14 cellular contexts compared by ENCODE assay signal in genomic region chr5:172660974-172661373, GRCh38. TPM values are rescaled to one million over a fixed set of nuclear protein-coding genes. Genes with fewer than 3 reads are reported as not detected.
DNase-seq lines count a peak whose midpoint lies in the region; TF ChIP-seq lines count a peak whose summit lies in the region.
"Had no signal": no experiment of that assay in that cellular context is flagged by ENCODE, and none has a peak within 500 bp of the region (broad histone marks: within the 10 kb centered on the region; RNA-seq: fewer than 3 reads in every experiment).

No MANE protein-coding gene starts in this region.

- H3K27ac Mint-ChIP-seq in osteocyte (ENCODE audit: unreplicated experiment) = no peak overlapping the region
- H3K27ac Mint-ChIP-seq: activated naive CD8-positive, alpha-beta T cell; B cell had no signal

- peak overlapping the region; percentile 34 for H2AK5ac ChIP-seq in mesenchymal stem cell (ENCODE audit: low read length, severe bottlenecking)

- TF ChIP-seq POLR2A in breast epithelium (IDR thresholded peaks at IDR 0.05) = no peak

- H3K14ac ChIP-seq in mesenchymal stem cell (ENCODE audit: low read length in 2 of 2) = no peak overlapping the region

- H3K4me2 ChIP-seq in mesenchymal stem cell (ENCODE audit: low read length, poor library complexity, severe bottlenecking) = no peak overlapping the region

- H4K8ac ChIP-seq in mesenchymal stem cell (ENCODE audit: low read length) = peak overlapping the region; percentile 51

- H3K9me3 ChIP-seq in breast epithelium (peaks cover 0 to 9% of the 10 kb centered on the region in 2 donors), mesenchymal stem cell (ENCODE audit: control insufficient read depth, low read length) (no peaks in the 10 kb centered on the region)

- H3K4ac ChIP-seq in mesenchymal stem cell (ENCODE audit: low read depth in 1 of 2, low read length in 2 of 2) = peak overlapping the region in 1 of 2 experiments; percentile 82

- peaks cover under 1% of the 10 kb centered on the region for H3K9me3 Mint-ChIP-seq in osteocyte (ENCODE audit: unreplicated experiment)

- H3K18ac ChIP-seq in mesenchymal stem cell (ENCODE audit: low read depth in 1 of 2, low read length in 2 of 2) = peak overlapping the region; percentile 74 to 75

- peak overlapping the region; percentile 55 for H2BK120ac ChIP-seq in mesenchymal stem cell (ENCODE audit: low read depth, low read length)

- TF ChIP-seq CTCF in C4-2B (conservative IDR thresholded peaks at IDR 0.05) = no peak
- TF ChIP-seq CTCF in breast epithelium (IDR thresholded peaks at IDR 0.05) = no peak
- no peak for TF ChIP-seq CTCF in osteocyte (IDR thresholded peaks at IDR 0.05)

- no peak overlapping the region for H2AFZ ChIP-seq in mesenchymal stem cell (ENCODE audit: low read depth, low read length)

- H3K27ac ChIP-seq in C4-2B (peak overlapping the region; percentile 51), breast epithelium (peak overlapping the region; percentile 65 to 85), mesenchymal stem cell (ENCODE audit: low read length, poor library complexity, severe bottlenecking) (no peak overlapping the region), skin epidermis (peak overlapping the region in 11 of 21 experiments; percentile 14 to 80 (median 58))

- no peak overlapping the region for H3K4me3 ChIP-seq in breast epithelium
- H3K4me3 ChIP-seq in mesenchymal stem cell (ENCODE audit: insufficient read depth in 1 of 2, low read depth in 1 of 2, low read length in 2 of 2) = no peak overlapping the region
- H3K4me3 ChIP-seq in skin epidermis = no peak overlapping the region

- DNase-seq in breast epithelium (ENCODE audit: low spot score in 2 of 2) = no peak
- DNase-seq in mesenchymal stem cell = no peak
- DNase-seq in activated T-cell treated with anti-CD3 and anti-CD28 coated beads for 4 hours = no peak
- DNase-seq in SIG-M5 treated with dmso at 0.1 percent for 504 hours (lab: John Stamatoyannopoulos, UW; ENCODE audit: unreplicated experiment) = no peak
- DNase-seq in occipital lobe (lab: John Stamatoyannopoulos, UW) = no peak
- DNase-seq in osteocyte (ENCODE audit: extremely low spot score, unreplicated experiment) = no peak
- DNase-seq: EL, naive B cell, NCI-H2227 treated with DMSO at 0.1 percent for 48 hours had no signal

- no peaks in the 10 kb centered on the region for H3K36me3 Mint-ChIP-seq in osteocyte (ENCODE audit: unreplicated experiment)

- no peaks in the 10 kb centered on the region for H3K27me3 Mint-ChIP-seq in osteocyte (ENCODE audit: unreplicated experiment)
- H3K27me3 Mint-ChIP-seq: dendritic cell treated with granulocyte-macrophage colony-stimulating factor and Interleukin-4, amounts not matched to agents 40 ng/mL and 50 ng/mL, for 4 days had no signal

- H3K4me1 ChIP-seq in breast epithelium = no peaks in the 10 kb centered on the region
- H3K4me1 ChIP-seq in mesenchymal stem cell (ENCODE audit: control insufficient read depth, insufficient read depth, low read depth, low read length) = peaks cover 9% of the 10 kb centered on the region

- H3K23ac ChIP-seq in mesenchymal stem cell (ENCODE audit: low read length in 2 of 2) = no peak overlapping the region

- H3K27me3 ChIP-seq in breast epithelium (no peaks in the 10 kb centered on the region), mesenchymal stem cell (ENCODE audit: control insufficient read depth in 1 of 2, insufficient read depth in 1 of 2, low read length in 2 of 2) (peaks cover 0 to 5% of the 10 kb centered on the region in 2 experiments)

- H4K91ac ChIP-seq in mesenchymal stem cell (ENCODE audit: low read length) = peak overlapping the region; percentile 70

- peak overlapping the region; percentile 63 for H2BK15ac ChIP-seq in mesenchymal stem cell (ENCODE audit: low read depth, poor library complexity, severe bottlenecking)

- no peak overlapping the region for H3K4me3 Mint-ChIP-seq in osteocyte (ENCODE audit: unreplicated experiment)
- H3K4me3 Mint-ChIP-seq: activated naive CD8-positive, alpha-beta T cell; B cell; dendritic cell treated with granulocyte-macrophage colony-stimulating factor and Interleukin-4, amounts not matched to agents 40 ng/mL and 50 ng/mL, for 4 days had no signal

- H3K9ac ChIP-seq in mesenchymal stem cell (ENCODE audit: low read length) = no peak overlapping the region

- no peak overlapping the region for H2BK5ac ChIP-seq in mesenchymal stem cell (ENCODE audit: low read depth, low read length, poor library complexity, severe bottlenecking)

- no peaks in the 10 kb centered on the region for H3K36me3 ChIP-seq in breast epithelium
- no peaks in the 10 kb centered on the region for H3K36me3 ChIP-seq in mesenchymal stem cell (ENCODE audit: control insufficient read depth in 1 of 2, insufficient read depth in 2 of 2, low read depth in 1 of 2, low read length in 2 of 2)

- WGBS in mesenchymal stem cell = 97% methylated on average over 2 of the region's 3 CpGs

- peaks cover 19% of the 10 kb centered on the region for H3K4me1 Mint-ChIP-seq in osteocyte (ENCODE audit: unreplicated experiment)

- intact Hi-C loops in breast epithelium (cut with DNase I; ENCODE audit: low total_unique reads) = no loop called here

- no peaks in the 10 kb centered on the region for H3K79me1 ChIP-seq in mesenchymal stem cell (replicated peaks; ENCODE audit: low read length, poor library complexity, severe bottlenecking)

- peak overlapping the region; percentile 75 to 96 for H2BK12ac ChIP-seq in mesenchymal stem cell (ENCODE audit: low read length in 2 of 2)

RNA-seq across cellular contexts. Expression of gene NEURL1B, which starts 19.9 kb away (rescaled TPM):
- 10 to 100 TPM in 1 of 3 donors, 1 to 10 TPM in 2; 6.3 to 17.0 (median 9.9) TPM for total RNA-seq in breast epithelium
- 2.0 TPM for polyA plus RNA-seq in mesenchymal stem cell (2013, experiment 1 of 2)
- 1.8 TPM for polyA plus RNA-seq in mesenchymal stem cell (2013, experiment 2 of 2)
- 19.2 TPM for total RNA-seq in occipital lobe
- 1.5 and 1.7 TPM in 2 replicates for total RNA-seq in osteocyte
